Comparison of ENCODE assay signal across 22 cellular contexts in the genomic region with DNA sequence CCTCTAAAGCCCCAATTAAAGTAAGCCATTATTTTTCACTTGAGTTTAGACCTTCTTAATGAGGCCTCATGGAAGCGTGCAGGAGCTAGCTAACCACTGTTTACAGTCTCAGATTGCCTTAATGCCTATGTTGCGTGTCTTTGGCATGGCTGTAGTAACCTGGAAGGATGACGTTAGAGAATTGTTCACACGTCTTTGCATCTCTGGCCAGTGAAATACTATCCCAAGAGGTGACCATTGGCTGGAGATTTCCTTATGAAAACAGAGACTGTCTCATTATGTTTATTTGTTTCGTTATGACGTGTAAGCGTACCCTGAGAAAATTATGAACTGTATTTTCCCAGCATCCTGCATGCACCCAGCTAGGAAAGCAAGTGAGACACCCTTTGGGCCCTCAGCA. TPM values are rescaled to one million over a fixed set of nuclear protein-coding genes. Genes with fewer than 3 reads are reported as not detected.
DNase-seq lines count a peak whose midpoint lies in the region; ATAC-seq and TF ChIP-seq lines count a peak whose summit lies in the region.
"Had no signal": no experiment of that assay in that cellular context is flagged by ENCODE, and none has a peak within 500 bp of the region (broad histone marks: within the 10 kb centered on the region; RNA-seq: fewer than 3 reads in every experiment).

No MANE protein-coding gene starts in this region.

- H3K9me3 Mint-ChIP-seq in activated T-cell treated with anti-CD3 and anti-CD28 coated beads, Interleukin-2, amount 50 U/mL, for 72 hours, result no peaks in the 10 kb centered on the region
- H3K9me3 Mint-ChIP-seq: CD4-positive, CD25-positive, alpha-beta regulatory T cell; CD8-positive, alpha-beta T cell had no signal

- ATAC-seq in activated T-cell treated with anti-CD3 and anti-CD28 coated beads, Interleukin-2, amount 50 U/mL, for 72 hours (replicated peaks in 1 of 2), result no peak
- no peak for ATAC-seq in heart right ventricle
- ATAC-seq in HG03097 (IDR thresholded peaks at IDR 0.05; ENCODE audit: low FRiP score, unreplicated experiment), result no peak
- ATAC-seq: CD8-positive, alpha-beta T cell; GM12878 had no signal

- DNase-seq in activated T-cell treated with anti-CD3 and anti-CD28 coated beads, Interleukin-2, amount 50 U/mL, for 72 hours, result no peak
- DNase-seq in activated T-cell treated with anti-CD3 and anti-CD28 coated beads, Interleukin-2, amount 50 U/mL, for 48 hours, result no peak
- no peak for DNase-seq in left ventricle myocardium inferior
- no peak for DNase-seq in heart right ventricle
- DNase-seq in fibroblast of peridontal ligament (ENCODE audit: extremely low read depth), result peak; percentile 89
- no peak for DNase-seq in anterior cingulate cortex (lab: John Stamatoyannopoulos, UW)
- DNase-seq in GDM1 (lab: John Stamatoyannopoulos, UW), result no peak
- DNase-seq: Caco-2; CD4-positive, CD25-positive, alpha-beta regulatory T cell; CD8-positive, alpha-beta T cell; DMS153; DND-41; GM23248; H7; HCEC 1CT had no signal

- no peaks in the 10 kb centered on the region for H3K27me3 Mint-ChIP-seq in activated T-cell treated with anti-CD3 and anti-CD28 coated beads, Interleukin-2, amount 50 U/mL, for 72 hours (ENCODE audit: low read depth)
- H3K27me3 Mint-ChIP-seq: B cell; CD4-positive, CD25-positive, alpha-beta regulatory T cell had no signal

- WGBS in heart right ventricle, 2 donors, result 93 to 95% methylated on average over 7 of the region's 7 CpGs

- no peaks in the 10 kb centered on the region for H3K27me3 ChIP-seq in left ventricle myocardium inferior (ENCODE audit: low read depth)
- H3K27me3 ChIP-seq in heart right ventricle, result no peaks in the 10 kb centered on the region
- H3K27me3 ChIP-seq: BLaER1 had no signal

- peak overlapping the region; percentile 72 for H3K27ac Mint-ChIP-seq in activated T-cell treated with anti-CD3 and anti-CD28 coated beads, Interleukin-2, amount 50 U/mL, for 72 hours
- H3K27ac Mint-ChIP-seq: B cell; CD4-positive, CD25-positive, alpha-beta regulatory T cell; CD8-positive, alpha-beta T cell had no signal

- peaks cover 80% of the 10 kb centered on the region for H3K36me3 ChIP-seq in left ventricle myocardium inferior
- H3K36me3 ChIP-seq in heart right ventricle, result peaks cover 0 to 98% (median 47%) of the 10 kb centered on the region in 9 donors

- peaks cover 5 to 10% of the 10 kb centered on the region in 2 donors for H3K36me3 Mint-ChIP-seq in activated T-cell treated with anti-CD3 and anti-CD28 coated beads, Interleukin-2, amount 50 U/mL, for 72 hours (ENCODE audit: insufficient read depth in 2 of 2)

- H3K4me3 ChIP-seq in left ventricle myocardium inferior (no peak overlapping the region), heart right ventricle (no peak overlapping the region)
- H3K4me3 ChIP-seq: BLaER1, GM12878, GM23248 had no signal

- H3K4me3 Mint-ChIP-seq in activated T-cell treated with anti-CD3 and anti-CD28 coated beads, Interleukin-2, amount 50 U/mL, for 72 hours, result no peak overlapping the region
- H3K4me3 Mint-ChIP-seq: B cell; CD4-positive, CD25-positive, alpha-beta regulatory T cell; CD8-positive, alpha-beta T cell had no signal

- H3K9me3 ChIP-seq in left ventricle myocardium inferior (replicated peaks), result no peaks in the 10 kb centered on the region
- no peaks in the 10 kb centered on the region for H3K9me3 ChIP-seq in heart right ventricle
- H3K9me3 ChIP-seq: BLaER1, Caco-2 had no signal

- H3K4me1 Mint-ChIP-seq in activated T-cell treated with anti-CD3 and anti-CD28 coated beads, Interleukin-2, amount 50 U/mL, for 72 hours (ENCODE audit: low read depth), result no peaks in the 10 kb centered on the region
- H3K4me1 Mint-ChIP-seq: B cell had no signal

- TF ChIP-seq CTCF in left ventricle myocardium inferior (IDR thresholded peaks at IDR 0.05; ENCODE audit: borderline replicate concordance), result no peak
- no peak for TF ChIP-seq CTCF in heart right ventricle (IDR thresholded peaks at IDR 0.05)

- intact Hi-C loops in left ventricle myocardium inferior (cut with micrococcal nuclease), result no loop called here
- intact Hi-C loops in heart right ventricle (cut with DNase I), result no loop called here

- H3K4me1 ChIP-seq in left ventricle myocardium inferior, result peaks cover 32% of the 10 kb centered on the region
- H3K4me1 ChIP-seq in heart right ventricle, result peaks cover 0 to 15% (median 2%) of the 10 kb centered on the region in 9 donors
- H3K4me1 ChIP-seq: BLaER1, Caco-2 had no signal

- H3K27ac ChIP-seq in left ventricle myocardium inferior (replicated peaks), result peak overlapping the region; percentile 22
- no peak overlapping the region for H3K27ac ChIP-seq in heart right ventricle
- H3K27ac ChIP-seq: 22Rv1, BLaER1, C4-2B, GM23248 had no signal

RNA-seq across cellular contexts. Expression of a gene that starts 18.6 kb away (rescaled TPM):
- total RNA-seq in activated T-cell treated with anti-CD3 and anti-CD28 coated beads, Interleukin-2, amount 50 U/mL, for 72 hours, result under 1 TPM; 0.35 to 0.38 TPM
- total RNA-seq in left ventricle myocardium inferior (0.16 TPM), heart right ventricle (1 to 10 TPM in 4 of 10 donors, under 1 TPM in 4, not detected in 2; 0.33 to 1.8 (median 0.85) TPM)
- polyA plus RNA-seq in heart right ventricle, result under 1 TPM in 1 of 2 donors, not detected in 1; 0.16 TPM
- total RNA-seq: GM12878, GM23248 had no signal
- polyA plus RNA-seq: AG04450; CD4-positive, CD25-positive, alpha-beta regulatory T cell; GM12878; GM23248 had no signal
